Comparison of ENCODE assay signal across 11 cellular contexts in genomic region chr21:33684923-33685560, GRCh38. TPM values are rescaled to one million over a fixed set of nuclear protein-coding genes. Genes with fewer than 3 reads are reported as not detected.
DNase-seq lines count a peak whose midpoint lies in the region; ATAC-seq, FAIRE-seq and TF ChIP-seq lines count a peak whose summit lies in the region.
"Had no signal": no experiment of that assay in that cellular context is flagged by ENCODE, and none has a peak within 500 bp of the region (broad histone marks: within the 10 kb centered on the region; RNA-seq: fewer than 3 reads in every experiment).

No MANE protein-coding gene starts in this region.

- H3K4me3 ChIP-seq in HUES64 (ENCODE audit: low read length) (peak overlapping the region; percentile 46), ascending aorta (no peak overlapping the region), hepatocyte (no peak overlapping the region), small intestine (ENCODE audit: low read depth in 1 of 2, low read length in 2 of 2) (no peak overlapping the region)
- H3K4me3 ChIP-seq: ovary, tibial nerve had no signal

- DNase-seq in ascending aorta (ENCODE audit: low spot score in 2 of 2) (no peak), hepatocyte (ENCODE audit: low spot score) (no peak), small intestine (peak; percentile 18), NCI-H510A treated with DMSO at 0.1 percent for 48 hours (lab: John Stamatoyannopoulos, UW) (no peak), HEK293T (ENCODE audit: extremely low spot score) (no peak)
- DNase-seq: islet precursor cell, ovary had no signal

- no peak for FAIRE-seq in small intestine (lab: Jason Lieb, UNC)

- TF ChIP-seq CTCF in ascending aorta (IDR thresholded peaks at IDR 0.05) (no peak), hepatocyte (IDR thresholded peaks at IDR 0.05; ENCODE audit: poor library complexity) (no peak)

- H3K27me3 ChIP-seq in HUES64 (ENCODE audit: insufficient read depth, low read length) (no peaks in the 10 kb centered on the region), ascending aorta (no peaks in the 10 kb centered on the region), hepatocyte (no peaks in the 10 kb centered on the region), small intestine (ENCODE audit: control insufficient read depth in 2 of 2, insufficient read depth in 2 of 2, low read length in 2 of 2) (no peaks in the 10 kb centered on the region)
- H3K27me3 ChIP-seq: ovary, tibial nerve had no signal

- peak overlapping the region; percentile 61 for H3K4me2 ChIP-seq in hepatocyte

- H3K9ac ChIP-seq in HUES64 (ENCODE audit: low read depth, low read length) = peak overlapping the region; percentile 62

- CTCF ChIA-PET in HEK293T (lab: Yijun Ruan, JAX) = interaction anchor here (1.2 kb wide), 1 partner anchor 79 kb away, joined by 3 read pairs; no protein-coding TSS in a partner anchor

- H3K27ac ChIP-seq in HUES64 (ENCODE audit: low read depth, low read length) (peak overlapping the region; percentile 99), ascending aorta (peak overlapping the region; percentile 63 to 70), hepatocyte (peak overlapping the region; percentile 79), small intestine (ENCODE audit: low read depth in 1 of 2, low read length in 1 of 2) (no peak overlapping the region)

- H3K4me1 ChIP-seq in HUES64 (ENCODE audit: insufficient read depth, low read length) = peaks cover 62% of the 10 kb centered on the region
- H3K4me1 ChIP-seq in ascending aorta = peaks cover 5 to 43% of the 10 kb centered on the region in 2 donors
- H3K4me1 ChIP-seq in hepatocyte (ENCODE audit: insufficient read depth) = peaks cover 45% of the 10 kb centered on the region
- peaks cover 4 to 7% of the 10 kb centered on the region in 2 donors for H3K4me1 ChIP-seq in small intestine (ENCODE audit: control insufficient read depth in 2 of 2, insufficient read depth in 1 of 2, low read depth in 1 of 2, low read length in 1 of 2)

- 8% methylated on average over 4 of the region's 5 CpGs for WGBS in HUES64
- WGBS in hepatocyte (ENCODE audit: low lambda C conversion rate, missing lambda C conversion rate) = 16% methylated on average over 5 of the region's 5 CpGs
- 21 to 39% (median 39%) methylated on average over 5 of the region's 5 CpGs for WGBS in small intestine, 3 donors

- intact Hi-C loops in ascending aorta (cut with DNase I) = no loop called here

- no peaks in the 10 kb centered on the region for H3K9me2 ChIP-seq in hepatocyte (replicated peaks; ENCODE audit: insufficient read depth)

- no peak overlapping the region for H2AFZ ChIP-seq in hepatocyte

- H3K79me2 ChIP-seq in hepatocyte = peaks cover 85% of the 10 kb centered on the region

- H3K9me3 ChIP-seq in HUES64 (ENCODE audit: insufficient read depth, low read depth, low read length) = no peaks in the 10 kb centered on the region
- H3K9me3 ChIP-seq in ascending aorta = no peaks in the 10 kb centered on the region
- no peaks in the 10 kb centered on the region for H3K9me3 ChIP-seq in hepatocyte (ENCODE audit: low read depth)
- no peaks in the 10 kb centered on the region for H3K9me3 ChIP-seq in small intestine (ENCODE audit: control insufficient read depth, low read depth)
- H3K9me3 ChIP-seq: ovary, tibial nerve had no signal

- H3K36me3 ChIP-seq in HUES64 (ENCODE audit: insufficient read depth, low read length) (no peaks in the 10 kb centered on the region), ascending aorta (no peaks in the 10 kb centered on the region), hepatocyte (replicated peaks; ENCODE audit: insufficient read depth, low read depth) (no peaks in the 10 kb centered on the region), small intestine (ENCODE audit: control insufficient read depth in 2 of 2, insufficient read depth in 2 of 2, low read length in 2 of 2) (no peaks in the 10 kb centered on the region)
- H3K36me3 ChIP-seq: ovary, tibial nerve had no signal

- ATAC-seq in HG02588 (IDR thresholded peaks at IDR 0.05; ENCODE audit: unreplicated experiment) (no peak), HG02938 (IDR thresholded peaks at IDR 0.05; ENCODE audit: unreplicated experiment) (no peak)

- H4K20me1 ChIP-seq in hepatocyte (ENCODE audit: insufficient read depth, poor library complexity, severe bottlenecking) = peaks cover 14% of the 10 kb centered on the region

- POLR2A ChIA-PET in HEK293T (lab: Yijun Ruan, JAX) = no interaction called here

TF ChIP-seq in HEK293T, 16 proteins besides CTCF, POLR2A, EP300 and RAD21:
- TF ChIP-seq SUZ12 (IDR thresholded peaks at IDR 0.05) (no peak), BHLHE40 (IDR thresholded peaks at IDR 0.05; ENCODE audit: borderline replicate concordance) (no peak), FOXA1 (IDR thresholded peaks at IDR 0.05) (no peak), PKNOX1 (IDR thresholded peaks at IDR 0.05) (no peak), ZNF384 (IDR thresholded peaks at IDR 0.05) (no peak), SP1 (IDR thresholded peaks at IDR 0.05) (no peak), NFRKB (IDR thresholded peaks at IDR 0.05) (no peak), HDGF (IDR thresholded peaks at IDR 0.05; ENCODE audit: borderline replicate concordance) (no peak), CTBP1 (IDR thresholded peaks at IDR 0.05; ENCODE audit: borderline replicate concordance) (no peak), ELF4 (IDR thresholded peaks at IDR 0.05) (no peak), ARNT (IDR thresholded peaks at IDR 0.05) (no peak)

RNA-seq across cellular contexts. Expression of gene ITSN1, which starts 42.7 kb away (rescaled TPM):
- 46.9 TPM for polyA plus RNA-seq in HUES64 (2013, experiment 1 of 2)
- 48.3 TPM for polyA plus RNA-seq in HUES64 (2013, experiment 2 of 2)
- total RNA-seq in ascending aorta (95.0 TPM), hepatocyte (46.0 and 46.1 TPM in 2 replicates)
- polyA plus RNA-seq in hepatocyte (43.6 and 44.9 TPM in 2 replicates), small intestine (10 to 100 TPM; 10.5 to 21.5 (median 20.8) TPM)

RNA-seq across cellular contexts. Expression of gene CRYZL1, which starts 43.5 kb away (rescaled TPM):
- polyA plus RNA-seq in HUES64 (2013, experiment 1 of 2) = 17.1 TPM
- 25.3 TPM for polyA plus RNA-seq in HUES64 (2013, experiment 2 of 2)
- total RNA-seq in ascending aorta = 20.0 TPM
- 14.6 and 29.7 TPM in 2 replicates for total RNA-seq in hepatocyte
- polyA plus RNA-seq in hepatocyte = 41.5 and 49.8 TPM in 2 replicates
- polyA plus RNA-seq in small intestine = 10 to 100 TPM; 13.5 to 16.5 (median 15.2) TPM

Comparison
In these comparisons a context has a peak if more than half of its experiments do, and no peak if none do; other contexts are left out.
1. H3K27ac ChIP-seq: peak in HUES64 (single experiment), ascending aorta (2 of 2) and hepatocyte (single experiment); none in small intestine (0 of 2).